In genomic region chrX:38860106-38861013, GRCh38 we compare ENCODE assay signal across 18 cellular contexts. TPM values are rescaled to one million over a fixed set of nuclear protein-coding genes. Genes with fewer than 3 reads are reported as not detected.
DNase-seq lines count a peak whose midpoint lies in the region; ATAC-seq and TF ChIP-seq lines count a peak whose summit lies in the region.
"Had no signal": no experiment of that assay in that cellular context is flagged by ENCODE, and none has a peak within 500 bp of the region (broad histone marks: within the 10 kb centered on the region; RNA-seq: fewer than 3 reads in every experiment).

No MANE protein-coding gene starts in this region.

- no peak for TF ChIP-seq CTCF in colonic mucosa (IDR thresholded peaks at IDR 0.05)

- no peaks in the 10 kb centered on the region for H3K36me3 Mint-ChIP-seq in activated T-helper 17 cell treated with anti-CD3 and anti-CD28 coated beads, Interleukin-2, amount 50 U/mL, for 72 hours (ENCODE audit: low read depth)

- no peaks in the 10 kb centered on the region for H3K4me1 Mint-ChIP-seq in activated T-helper 17 cell treated with anti-CD3 and anti-CD28 coated beads, Interleukin-2, amount 50 U/mL, for 72 hours

- DNase-seq in activated CD4-positive, CD25-positive, alpha-beta regulatory T cell (lab: John Stamatoyannopoulos, UW), result no peak
- DNase-seq in stimulated activated CD4-positive, alpha-beta T cell treated with anti-CD3 and anti-CD28 coated beads, Interleukin-4, amount 100 ng/mL, for 4 hours, result peak; percentile 2 to 3
- DNase-seq in HAP-1 (ENCODE audit: low spot score in 2 of 2) (no peak), colonic mucosa (no peak)
- DNase-seq: amygdala; CD4-positive, alpha-beta T cell; cerebellar nuclear complex; KBM-7; NCI-H146; NCI-H2227 treated with DMSO at 0.1 percent for 48 hours; T-helper 9 cell had no signal

- no peak overlapping the region for H3K9ac ChIP-seq in colonic mucosa (ENCODE audit: low read depth in 2 of 2, low read length in 2 of 2)

- H3K9me3 ChIP-seq in HAP-1 (no peaks in the 10 kb centered on the region), colonic mucosa (no peaks in the 10 kb centered on the region)
- H3K9me3 ChIP-seq: SJSA1 had no signal

- H3K36me3 ChIP-seq in HAP-1 (replicated peaks) (no peaks in the 10 kb centered on the region), colonic mucosa (no peaks in the 10 kb centered on the region)
- H3K36me3 ChIP-seq: SJSA1 had no signal

- H3K27ac ChIP-seq in colonic mucosa, result no peak overlapping the region
- H3K27ac ChIP-seq: SJSA1 had no signal

- no peaks in the 10 kb centered on the region for H3K27me3 ChIP-seq in HAP-1 (ENCODE audit: low read depth)
- H3K27me3 ChIP-seq in colonic mucosa, result no peaks in the 10 kb centered on the region
- H3K27me3 ChIP-seq: SJSA1 had no signal

- ATAC-seq in activated CD4-positive, CD25-positive, alpha-beta regulatory T cell treated with anti-CD3 and anti-CD28 coated beads, Interleukin-2, amount 50 U/mL, for 24 hours, result peak; percentile 87
- peak; percentile 61 for ATAC-seq in GM18868 (IDR thresholded peaks at IDR 0.05; ENCODE audit: unreplicated experiment)
- ATAC-seq in activated T-helper 17 cell treated with anti-CD3 and anti-CD28 coated beads, Interleukin-2, amount 50 U/mL, for 72 hours (replicated peaks), result peak; percentile 81
- no peak for ATAC-seq in GM18519 (IDR thresholded peaks at IDR 0.05; ENCODE audit: low FRiP score, unreplicated experiment)

- in situ Hi-C loops in HAP-1 (cut with MboI; ENCODE audit: low sequenced_read_pairs), result no loop called here

- H3K4me3 ChIP-seq in HAP-1 (no peak overlapping the region), colonic mucosa (no peak overlapping the region)
- H3K4me3 ChIP-seq: SJSA1 had no signal

- H3K4me3 Mint-ChIP-seq in activated T-helper 17 cell treated with anti-CD3 and anti-CD28 coated beads, Interleukin-2, amount 50 U/mL, for 72 hours, result no peak overlapping the region
- H3K4me3 Mint-ChIP-seq: CD4-positive, alpha-beta T cell; HFFc6; nephron had no signal

- no peak overlapping the region for H3K27ac Mint-ChIP-seq in activated T-helper 17 cell treated with anti-CD3 and anti-CD28 coated beads, Interleukin-2, amount 50 U/mL, for 72 hours
- H3K27ac Mint-ChIP-seq: CD4-positive, alpha-beta T cell had no signal

- no peaks in the 10 kb centered on the region for H3K9me3 Mint-ChIP-seq in activated T-helper 17 cell treated with anti-CD3 and anti-CD28 coated beads, Interleukin-2, amount 50 U/mL, for 72 hours
- H3K9me3 Mint-ChIP-seq: CD4-positive, alpha-beta T cell; HFFc6; nephron had no signal

- no peaks in the 10 kb centered on the region for H3K27me3 Mint-ChIP-seq in activated T-helper 17 cell treated with anti-CD3 and anti-CD28 coated beads, Interleukin-2, amount 50 U/mL, for 72 hours
- H3K27me3 Mint-ChIP-seq: CD4-positive, alpha-beta T cell had no signal

- no peaks in the 10 kb centered on the region for H3K4me1 ChIP-seq in HAP-1
- no peaks in the 10 kb centered on the region for H3K4me1 ChIP-seq in colonic mucosa
- H3K4me1 ChIP-seq: SJSA1 had no signal

- intact Hi-C loops in colonic mucosa (cut with DNase I), result no loop called here

RNA-seq across cellular contexts. Expression of gene MID1IP1, which starts 59.1 kb away (rescaled TPM):
- 10 to 100 TPM; 37.9 to 54.0 TPM for total RNA-seq in activated T-helper 17 cell treated with anti-CD3 and anti-CD28 coated beads, Interleukin-2, amount 50 U/mL, for 72 hours
- total RNA-seq in colonic mucosa, result 10 to 100 TPM; 42.8 to 60.9 TPM

Comparison
In these comparisons a context has a peak if more than half of its experiments do, and no peak if none do; other contexts are left out.
1. DNase-seq: peak in stimulated activated CD4-positive, alpha-beta T cell treated with anti-CD3 and anti-CD28 coated beads, Interleukin-4, amount 100 ng/mL, for 4 hours (2 of 2); none in activated CD4-positive, CD25-positive, alpha-beta regulatory T cell (0 of 4), HAP-1 (0 of 2) and colonic mucosa (single experiment).